8 cellular contexts compared by ENCODE assay signal in the genomic region with DNA sequence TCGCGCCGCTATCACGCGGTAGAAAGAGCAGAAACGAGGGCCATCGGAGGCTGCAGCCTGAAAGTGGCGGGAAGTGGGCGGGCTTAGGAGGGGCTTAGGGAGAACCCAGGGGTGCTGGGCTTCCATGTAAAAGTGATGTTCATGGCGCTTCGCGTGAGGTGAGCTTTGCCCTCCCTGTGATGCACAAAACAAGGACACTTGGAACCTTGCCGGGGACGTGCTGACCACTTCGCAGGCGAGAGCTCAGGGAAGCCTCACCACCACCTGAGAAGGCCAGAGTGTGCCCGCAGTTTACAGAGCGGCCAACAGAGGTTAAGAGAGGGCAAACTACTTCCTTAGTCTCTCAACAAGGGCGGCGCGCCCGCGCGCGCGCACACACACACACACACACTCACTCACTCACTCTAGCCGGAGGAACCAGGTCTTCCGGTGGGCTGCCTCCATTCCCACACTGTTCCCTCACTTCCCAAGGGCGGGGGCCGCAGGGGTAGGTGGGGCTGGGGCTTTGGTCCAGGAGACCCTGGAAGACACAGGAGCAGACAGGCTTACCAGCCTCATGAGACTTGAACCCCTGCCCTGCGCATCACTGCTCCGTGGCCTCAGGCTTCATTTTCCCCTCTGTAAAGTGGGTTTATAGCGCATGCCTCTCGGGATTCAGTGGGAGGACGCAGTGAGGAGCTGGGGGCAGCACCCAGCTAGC. TPM values are rescaled to one million over a fixed set of nuclear protein-coding genes. Genes with fewer than 3 reads are reported as not detected.
A peak's percentile ranks its signal among the peaks of the same experiment; 100 is the strongest.
DNase-seq lines count a peak whose midpoint lies in the region; ATAC-seq, FAIRE-seq and TF ChIP-seq lines count a peak whose summit lies in the region.

No MANE protein-coding gene starts in this region.

- ATAC-seq in activated CD8-positive, alpha-beta T cell treated with anti-CD3 and anti-CD28 coated beads, Interleukin-2, amount 10 ng/mL, durations not matched to agents 7 days and 5 days, result peak; percentile 90
- ATAC-seq in left ventricle myocardium superior, result peak; percentile 59
- no peak for ATAC-seq in GM18867 (IDR thresholded peaks at IDR 0.05; ENCODE audit: unreplicated experiment)
- no peak for ATAC-seq in HG03108 (IDR thresholded peaks at IDR 0.05; ENCODE audit: unreplicated experiment)

- TF ChIP-seq CTCF in mammary epithelial cell (conservative IDR thresholded peaks at IDR 0.05 in 1 of 2, IDR thresholded peaks at IDR 0.05 in 1 of 2; ENCODE audit: extremely low read depth in 1 of 2, insufficient read depth in 1 of 2, low read depth in 1 of 2, low read length in 2 of 2) (no peak), MCF 10A (IDR thresholded peaks at IDR 0.05; ENCODE audit: unreplicated experiment) (no peak), testis (IDR thresholded peaks at IDR 0.05) (no peak)

- intact Hi-C loops in mammary epithelial cell (cut with micrococcal nuclease) (no loop called here), MCF 10A (cut with micrococcal nuclease) (no loop called here), left ventricle myocardium superior (cut with micrococcal nuclease) (no loop called here), testis (cut with DNase I; ENCODE audit: low total_unique reads) (no loop called here)

- H3K36me3 ChIP-seq in mammary epithelial cell (ENCODE audit: insufficient read depth, low read length) (no peaks in the 10 kb centered on the region), testis (ENCODE audit: low read depth, missing control alignments) (no peaks in the 10 kb centered on the region)

- peaks cover 24% of the 10 kb centered on the region for H3K27me3 Mint-ChIP-seq in MCF 10A (ENCODE audit: insufficient read depth, unreplicated experiment)
- H3K27me3 Mint-ChIP-seq in activated CD8-positive, alpha-beta T cell treated with anti-CD3 and anti-CD28 coated beads, Interleukin-2, amount 10 ng/mL, durations not matched to agents 7 days and 5 days (ENCODE audit: low read depth), result peaks cover 29% of the 10 kb centered on the region

- H3K4me1 Mint-ChIP-seq in MCF 10A (ENCODE audit: insufficient read depth, unreplicated experiment), result peaks cover under 1% of the 10 kb centered on the region
- peaks cover 40% of the 10 kb centered on the region for H3K4me1 Mint-ChIP-seq in activated CD8-positive, alpha-beta T cell treated with anti-CD3 and anti-CD28 coated beads, Interleukin-2, amount 10 ng/mL, durations not matched to agents 7 days and 5 days (ENCODE audit: low read depth)

- BruUV-seq in mammary epithelial cell (replicated peaks; lab: Mats Ljungman, UMichigan) (no TSS peak), MCF 10A (replicated peaks; lab: Mats Ljungman, UMichigan) (no TSS peak)

- CTCF ChIA-PET in mammary epithelial cell (lab: Charles Lee; ENCODE audit: low non-redundant PET) (no interaction called here), MCF 10A (lab: Yijun Ruan, JAX) (no interaction called here)
- CTCF ChIA-PET in activated CD8-positive, alpha-beta T cell treated with anti-CD3 and anti-CD28 coated beads, Interleukin-2, amount 10 ng/mL, durations not matched to agents 7 days and 5 days (lab: Charles Lee), result interaction anchor here (2.8 kb wide), 1 partner anchor 23 kb away, joined by 14 read pairs; no protein-coding TSS in a partner anchor

- H3K27ac ChIP-seq in mammary epithelial cell (ENCODE audit: insufficient read depth, low read depth, low read length) (no peak overlapping the region), testis (no peak overlapping the region)

- no peaks in the 10 kb centered on the region for H3K9me3 Mint-ChIP-seq in MCF 10A (ENCODE audit: unreplicated experiment)
- no peaks in the 10 kb centered on the region for H3K9me3 Mint-ChIP-seq in activated CD8-positive, alpha-beta T cell treated with anti-CD3 and anti-CD28 coated beads, Interleukin-2, amount 10 ng/mL, durations not matched to agents 7 days and 5 days (ENCODE audit: insufficient read depth)

- 26% methylated on average over 7 of the region's 35 CpGs for WGBS in mammary epithelial cell (ENCODE audit: low coverage, missing lambda C conversion rate)
- 13 to 14% methylated on average over 25 to 35 of the region's 35 CpGs for WGBS in testis, 2 donors

- in situ Hi-C loops in mammary epithelial cell (cut with MboI; ENCODE audit: low sequenced_read_pairs in 2 of 2), result no loop called here

- H3K4me3 ChIP-seq in mammary epithelial cell (replicated peaks in 1 of 3; ENCODE audit: insufficient read depth in 1 of 3, low read depth in 2 of 3, low read length in 3 of 3) (no peak overlapping the region), testis (peak overlapping the region in 1 of 2 donors; percentile 9)

- H3K27ac Mint-ChIP-seq in MCF 10A (ENCODE audit: low read depth, unreplicated experiment), result no peak overlapping the region
- peak overlapping the region; percentile 86 for H3K27ac Mint-ChIP-seq in activated CD8-positive, alpha-beta T cell treated with anti-CD3 and anti-CD28 coated beads, Interleukin-2, amount 10 ng/mL, durations not matched to agents 7 days and 5 days

- no peak for FAIRE-seq in RCC 7860 (lab: Jason Lieb, UNC)

- no peak for DNase-seq in mammary epithelial cell
- no peak for DNase-seq in MCF 10A (ENCODE audit: unreplicated experiment)
- peak; percentile 71 for DNase-seq in activated CD8-positive, alpha-beta T cell treated with anti-CD3 and anti-CD28 coated beads, Interleukin-2, amount 10 ng/mL, durations not matched to agents 7 days and 5 days
- peak; percentile 58 for DNase-seq in left ventricle myocardium superior
- peak; percentile 45 for DNase-seq in testis
- no peak for DNase-seq in RCC 7860 (ENCODE audit: low spot score)

- peak overlapping the region; percentile 17 for H3K4me2 ChIP-seq in mammary epithelial cell (ENCODE audit: insufficient read depth, low read depth, low read length)

- peaks cover 5% of the 10 kb centered on the region for H3K4me1 ChIP-seq in mammary epithelial cell (ENCODE audit: insufficient read depth, low read length)
- no peaks in the 10 kb centered on the region for H3K4me1 ChIP-seq in testis

- no peak overlapping the region for H3K4me3 Mint-ChIP-seq in MCF 10A (ENCODE audit: unreplicated experiment)
- H3K4me3 Mint-ChIP-seq in activated CD8-positive, alpha-beta T cell treated with anti-CD3 and anti-CD28 coated beads, Interleukin-2, amount 10 ng/mL, durations not matched to agents 7 days and 5 days, result peak overlapping the region; percentile 60

- no peaks in the 10 kb centered on the region for H3K79me2 ChIP-seq in mammary epithelial cell (ENCODE audit: insufficient read depth, low read length)

- H2AFZ ChIP-seq in mammary epithelial cell (ENCODE audit: low read depth, low read length), result peak overlapping the region; percentile 31

- H3K27me3 ChIP-seq in mammary epithelial cell (ENCODE audit: insufficient read depth, low read length), result no peaks in the 10 kb centered on the region
- H3K27me3 ChIP-seq in testis, result no peaks in the 10 kb centered on the region

- dilution Hi-C loops in mammary epithelial cell (cut with HindIII; ENCODE audit: low sequenced_read_pairs), result no loop called here

- no peak for TF ChIP-seq POLR2A in testis (IDR thresholded peaks at IDR 0.05)

- H3K9ac ChIP-seq in mammary epithelial cell (ENCODE audit: insufficient read depth, low read length), result no peak overlapping the region

- H3K9me3 ChIP-seq in mammary epithelial cell (replicated peaks; ENCODE audit: insufficient read depth, low read length) (no peaks in the 10 kb centered on the region), testis (no peaks in the 10 kb centered on the region)

- POLR2A ChIA-PET in MCF 10A (lab: Yijun Ruan, JAX), result no interaction called here
- POLR2A ChIA-PET in activated CD8-positive, alpha-beta T cell treated with anti-CD3 and anti-CD28 coated beads, Interleukin-2, amount 10 ng/mL, durations not matched to agents 7 days and 5 days (lab: Charles Lee), result interaction anchor here (0.7 kb wide), 1 partner anchor 25 kb away, joined by 3 read pairs; no protein-coding TSS in a partner anchor

- H4K20me1 ChIP-seq in mammary epithelial cell (ENCODE audit: insufficient read depth, low read length), result no peaks in the 10 kb centered on the region

- H3K36me3 Mint-ChIP-seq in MCF 10A (ENCODE audit: insufficient read depth, unreplicated experiment), result no peaks in the 10 kb centered on the region
- H3K36me3 Mint-ChIP-seq in activated CD8-positive, alpha-beta T cell treated with anti-CD3 and anti-CD28 coated beads, Interleukin-2, amount 10 ng/mL, durations not matched to agents 7 days and 5 days (ENCODE audit: low read depth), result no peaks in the 10 kb centered on the region

RNA-seq across cellular contexts. Expression of a gene that starts 0.7 kb away (rescaled TPM):
- total RNA-seq in mammary epithelial cell (not detected), MCF 10A (2022) (not detected in 2 replicates), left ventricle myocardium superior (not detected), testis (100 to 1,000 TPM; 123 to 338 TPM)
- polyA plus RNA-seq in mammary epithelial cell (not detected), testis (ENCODE audit: insufficient read depth, low read depth, low replicate concordance) (363 TPM)
- not detected for polyA minus RNA-seq in mammary epithelial cell
- not detected for total RNA-seq in activated CD8-positive, alpha-beta T cell treated with anti-CD3 and anti-CD28 coated beads, Interleukin-2, amount 10 ng/mL, durations not matched to agents 7 days and 5 days

RNA-seq across cellular contexts. Expression of a gene that starts 5.9 kb away (rescaled TPM):
- 1 to 10 TPM in 1 of 2 donors, under 1 TPM in 1; 0.17 to 2.9 TPM for total RNA-seq in mammary epithelial cell
- polyA plus RNA-seq in mammary epithelial cell, result 2.3 TPM
- not detected for polyA minus RNA-seq in mammary epithelial cell
- 0.61 TPM in 1 of 2 replicates, not detected in the other for total RNA-seq in MCF 10A (2022)
- not detected for total RNA-seq in activated CD8-positive, alpha-beta T cell treated with anti-CD3 and anti-CD28 coated beads, Interleukin-2, amount 10 ng/mL, durations not matched to agents 7 days and 5 days
- total RNA-seq in left ventricle myocardium superior, result not detected
- under 1 TPM; 0.16 to 0.19 TPM for total RNA-seq in testis
- 0.47 TPM for polyA plus RNA-seq in testis (ENCODE audit: insufficient read depth, low read depth, low replicate concordance)

RNA-seq across cellular contexts. Expression of a gene that starts 11.5 kb away (rescaled TPM):
- total RNA-seq in mammary epithelial cell (10 to 100 TPM; 79.4 to 99.0 TPM), MCF 10A (2022) (110 and 123 TPM in 2 replicates), left ventricle myocardium superior (84.4 TPM), testis (100 to 1,000 TPM; 125 TPM)
- polyA plus RNA-seq in mammary epithelial cell (145 TPM), testis (ENCODE audit: insufficient read depth, low read depth, low replicate concordance) (146 TPM)
- polyA minus RNA-seq in mammary epithelial cell, result 124 TPM
- 10 to 100 TPM; 53.3 to 54.1 TPM for total RNA-seq in activated CD8-positive, alpha-beta T cell treated with anti-CD3 and anti-CD28 coated beads, Interleukin-2, amount 10 ng/mL, durations not matched to agents 7 days and 5 days

RNA-seq across cellular contexts. Expression of a gene that starts 20.5 kb away (rescaled TPM):
- 100 to 1,000 TPM; 127 to 237 TPM for total RNA-seq in mammary epithelial cell
- polyA plus RNA-seq in mammary epithelial cell, result 212 TPM
- polyA minus RNA-seq in mammary epithelial cell, result 74.9 TPM
- total RNA-seq in MCF 10A (2022), result 86.2 and 90.7 TPM in 2 replicates
- not detected for total RNA-seq in activated CD8-positive, alpha-beta T cell treated with anti-CD3 and anti-CD28 coated beads, Interleukin-2, amount 10 ng/mL, durations not matched to agents 7 days and 5 days
- 16.1 TPM for total RNA-seq in left ventricle myocardium superior
- total RNA-seq in testis, result 1 to 10 TPM; 5.8 to 7.9 TPM
- 24.0 TPM for polyA plus RNA-seq in testis (ENCODE audit: insufficient read depth, low read depth, low replicate concordance)

RNA-seq across cellular contexts. Expression of a gene that starts 29.5 kb away (rescaled TPM):
- total RNA-seq in mammary epithelial cell, result not detected
- not detected for polyA plus RNA-seq in mammary epithelial cell
- not detected for polyA minus RNA-seq in mammary epithelial cell
- not detected in 2 replicates for total RNA-seq in MCF 10A (2022)
- total RNA-seq in activated CD8-positive, alpha-beta T cell treated with anti-CD3 and anti-CD28 coated beads, Interleukin-2, amount 10 ng/mL, durations not matched to agents 7 days and 5 days, result not detected
- total RNA-seq in left ventricle myocardium superior, result not detected
- 1 to 10 TPM in 1 of 2 donors, under 1 TPM in 1; 0.87 to 1.1 TPM for total RNA-seq in testis
- 1.1 TPM for polyA plus RNA-seq in testis (ENCODE audit: insufficient read depth, low read depth, low replicate concordance)

Comparison
In these comparisons a context has a peak if more than half of its experiments do, and no peak if none do; other contexts are left out.
1. DNase-seq: peak in activated CD8-positive, alpha-beta T cell treated with anti-CD3 and anti-CD28 coated beads, Interleukin-2, amount 10 ng/mL, durations not matched to agents 7 days and 5 days (single experiment), left ventricle myocardium superior (single experiment) and testis (single experiment); none in mammary epithelial cell (single experiment), MCF 10A (single experiment) and RCC 7860 (single experiment).
2. ATAC-seq: peak in activated CD8-positive, alpha-beta T cell treated with anti-CD3 and anti-CD28 coated beads, Interleukin-2, amount 10 ng/mL, durations not matched to agents 7 days and 5 days (single experiment) and left ventricle myocardium superior (single experiment); none in GM18867 (single experiment) and HG03108 (single experiment).
3. RNA of a gene that starts 0.7 kb away (total RNA-seq): 123 to 338 TPM in testis; not detected in mammary epithelial cell, not detected in MCF 10A, not detected in activated CD8-positive, alpha-beta T cell treated with anti-CD3 and anti-CD28 coated beads, Interleukin-2, amount 10 ng/mL, durations not matched to agents 7 days and 5 days and not detected in left ventricle myocardium superior (single experiment); every median in the first group is over 100 times any median in the second.